ENCODE assay signal across 8 cellular contexts in the genomic region with DNA sequence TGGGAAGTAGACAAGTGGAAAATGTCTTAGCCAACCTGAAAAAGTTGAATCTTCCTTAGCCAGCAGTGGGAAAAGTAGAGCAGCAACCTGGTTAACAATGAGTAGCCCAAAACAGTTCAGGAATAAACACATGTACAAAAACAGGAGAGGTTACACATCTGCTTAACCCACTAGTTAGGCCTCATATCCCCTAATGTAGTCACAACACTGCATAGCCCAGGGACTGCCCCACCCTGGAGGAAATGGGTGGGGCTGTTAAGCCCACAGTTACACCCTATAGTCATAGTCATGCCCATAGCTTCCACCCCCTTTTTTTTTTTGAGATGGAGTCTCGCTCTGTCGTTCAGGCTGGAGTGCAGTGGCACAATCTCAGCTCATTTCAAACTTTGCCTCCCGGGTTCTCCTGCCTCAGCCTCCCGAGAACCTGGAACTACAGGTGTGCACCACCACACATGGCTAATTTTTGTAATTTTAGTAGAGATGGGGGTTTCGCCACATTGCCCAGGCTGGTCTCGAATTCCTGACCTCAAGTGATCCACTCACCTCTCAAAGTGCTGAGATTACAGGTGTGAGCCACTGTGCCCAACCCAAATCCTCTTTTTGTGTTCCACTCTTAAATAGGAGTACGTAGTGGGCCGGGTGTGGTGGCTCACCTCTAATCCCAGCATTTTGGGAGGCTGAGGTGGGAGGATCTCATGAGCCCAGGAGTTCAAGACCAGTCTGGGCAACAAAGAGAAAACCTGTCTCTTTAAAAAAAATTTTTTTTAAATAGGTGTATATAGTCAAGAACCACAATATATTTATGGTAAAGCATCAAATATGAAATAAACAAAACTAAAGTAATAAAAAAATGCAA. TPM values are rescaled to one million over a fixed set of nuclear protein-coding genes. Genes with fewer than 3 reads are reported as not detected.
DNase-seq lines count a peak whose midpoint lies in the region; ATAC-seq and TF ChIP-seq lines count a peak whose summit lies in the region.

No MANE protein-coding gene starts in this region.

- intact Hi-C loops in vagina (cut with DNase I), result no loop called here
- intact Hi-C loops in adrenal gland (cut with DNase I), result no loop called here

- H3K27me3 Mint-ChIP-seq in naive B cell, result no peaks in the 10 kb centered on the region

- H3K4me1 Mint-ChIP-seq in naive B cell, result peaks cover 47 to 86% (median 60%) of the 10 kb centered on the region in 3 donors

- no peaks in the 10 kb centered on the region for H3K9me3 Mint-ChIP-seq in naive B cell

- DNase-seq in SW480 (ENCODE audit: low spot score), result peak; percentile 38
- peak; percentile 21 for DNase-seq in amniotic epithelial cell (ENCODE audit: low read depth)
- DNase-seq in naive B cell, result peak; percentile 83
- DNase-seq in vagina (ENCODE audit: extremely low spot score in 2 of 2), result no peak
- DNase-seq in midbrain (lab: John Stamatoyannopoulos, UW), result no peak
- DNase-seq in adrenal gland, result no peak

- H3K36me3 Mint-ChIP-seq in naive B cell, result no peaks in the 10 kb centered on the region

- H3K4me3 Mint-ChIP-seq in naive B cell, result peak overlapping the region; percentile 66 to 92 (median 86)

- no peaks in the 10 kb centered on the region for H3K9me3 ChIP-seq in vagina
- no peaks in the 10 kb centered on the region for H3K9me3 ChIP-seq in adrenal gland (replicated peaks in 1 of 3)

- peaks cover 44% of the 10 kb centered on the region for H3K4me1 ChIP-seq in vagina
- H3K4me1 ChIP-seq in adrenal gland (replicated peaks in 1 of 2), result peaks cover 20 to 36% of the 10 kb centered on the region in 2 donors

- peak; percentile 80 for ATAC-seq in GM18909 (IDR thresholded peaks at IDR 0.05; ENCODE audit: poor library complexity, unreplicated experiment)
- ATAC-seq in HG03039 (IDR thresholded peaks at IDR 0.05; ENCODE audit: unreplicated experiment), result peak; percentile 57
- ATAC-seq in naive B cell (ENCODE audit: low read depth in 2 of 2), result peak; percentile 97 to 98

- peak overlapping the region; percentile 96 to 100 (median 98) for H3K27ac Mint-ChIP-seq in naive B cell

- H3K4me3 ChIP-seq in vagina (no peak overlapping the region), adrenal gland (no peak overlapping the region)

- TF ChIP-seq CTCF in vagina (IDR thresholded peaks at IDR 0.05), result no peak
- no peak for TF ChIP-seq CTCF in adrenal gland (IDR thresholded peaks at IDR 0.05)

- TF ChIP-seq POLR2A in vagina (IDR thresholded peaks at IDR 0.05), result no peak
- TF ChIP-seq POLR2A in adrenal gland (IDR thresholded peaks at IDR 0.05), result no peak

- peak overlapping the region; percentile 43 for H3K27ac ChIP-seq in vagina
- peak overlapping the region in 2 of 5 donors; percentile 27 to 65 for H3K27ac ChIP-seq in adrenal gland

- H3K36me3 ChIP-seq in vagina (no peaks in the 10 kb centered on the region), adrenal gland (replicated peaks in 1 of 2) (no peaks in the 10 kb centered on the region)

- 87 to 92% (median 90%) methylated on average over 8 of the region's 8 CpGs for WGBS in adrenal gland, 4 donors

- H3K27me3 ChIP-seq in vagina, result no peaks in the 10 kb centered on the region
- H3K27me3 ChIP-seq in adrenal gland, result no peaks in the 10 kb centered on the region

RNA-seq across cellular contexts. Expression of gene ILRUN, which starts 24.5 kb away (rescaled TPM):
- polyA plus RNA-seq in naive B cell (ENCODE audit: low read depth in 6 of 6), result 10 to 100 TPM; 23.8 to 33.2 (median 27.3) TPM
- total RNA-seq in vagina, result 48.4 TPM
- 10 to 100 TPM; 59.5 to 84.1 (median 71.7) TPM for total RNA-seq in adrenal gland
- polyA plus RNA-seq in adrenal gland, result 10 to 100 TPM; 18.2 to 62.8 (median 30.7) TPM

Comparison
In these comparisons a context has a peak if more than half of its experiments do, and no peak if none do; other contexts are left out.
1. DNase-seq: peak in SW480 (single experiment), amniotic epithelial cell (single experiment) and naive B cell (single experiment); none in vagina (0 of 2), midbrain (single experiment) and adrenal gland (0 of 7).
2. Peak in every context shown above with its lines, with median percentiles within 50 percentile points of each other: ATAC-seq.